Comparison of ENCODE assay signal across 24 cellular contexts in the genomic region with DNA sequence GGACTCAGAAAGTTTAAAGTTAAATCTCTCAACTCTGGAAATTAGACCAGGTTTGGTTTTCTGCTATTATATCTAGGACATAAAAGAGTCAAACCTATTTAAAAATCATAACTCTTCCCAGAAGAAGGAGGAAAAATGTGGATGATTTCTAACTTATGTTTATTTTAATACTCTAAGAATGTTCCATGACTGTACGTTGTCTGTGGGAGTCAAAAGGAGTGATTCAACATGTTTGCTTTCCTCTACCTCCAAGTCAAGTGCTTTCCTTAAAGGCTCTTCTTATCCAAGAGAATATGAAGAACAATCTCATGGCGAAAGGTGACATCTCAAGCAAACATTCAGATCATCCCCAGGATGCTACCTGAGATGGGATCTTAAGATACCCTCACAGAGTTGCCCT. TPM values are rescaled to one million over a fixed set of nuclear protein-coding genes. Genes with fewer than 3 reads are reported as not detected.
DNase-seq lines count a peak whose midpoint lies in the region; ATAC-seq and TF ChIP-seq lines count a peak whose summit lies in the region.
"Had no signal": no experiment of that assay in that cellular context is flagged by ENCODE, and none has a peak within 500 bp of the region (broad histone marks: within the 10 kb centered on the region; RNA-seq: fewer than 3 reads in every experiment).

No MANE protein-coding gene starts in this region.

- POLR2A ChIA-PET in PC-3 (lab: Charles Lee; ENCODE audit: unreplicated experiment): no interaction called here

- H3K4me1 ChIP-seq in tibial artery (no peaks in the 10 kb centered on the region), PC-3 (ENCODE audit: insufficient read depth, low read length) (no peaks in the 10 kb centered on the region)
- H3K4me1 ChIP-seq: SJCRH30 had no signal

- BruUV-seq in PC-3 (replicated peaks; lab: Mats Ljungman, UMichigan): no TSS peak

- no peaks in the 10 kb centered on the region for H3K9me2 ChIP-seq in PC-3 (replicated peaks; ENCODE audit: low read length)

- DNase-seq in amniotic epithelial cell (ENCODE audit: low read depth) (peak; percentile 78), fibroblast of mammary gland (ENCODE audit: low read depth) (peak; percentile 1), kidney tubule cell (ENCODE audit: low spot score) (peak; percentile 8), tibial artery (no peak), AML-193 (lab: John Stamatoyannopoulos, UW) (no peak), PC-3 (no peak)
- DNase-seq in stimulated activated naive CD8-positive, alpha-beta T cell treated with anti-CD3 and anti-CD28 coated beads, Interleukin-15, Interleukin-2, amounts not matched to agents 100 U/mL and 50 U/mL, for 24 hours: no peak
- DNase-seq: DMS153, DND-41, GM23248, H9, HFFc6, NCI-H1092, NCI-H1417 treated with DMSO at 0.1 percent for 48 hours, NCI-H1930, NCI-H2107, NCI-H446, NCI-H524 treated with DMSO at 0.1 percent for 48 hours, NCI-H774, SJCRH30 had no signal

- intact Hi-C loops in tibial artery (cut with DNase I; ENCODE audit: low total_unique reads): no loop called here
- intact Hi-C loops in PC-3 (cut with micrococcal nuclease): no loop called here

- ATAC-seq in HG03095 (IDR thresholded peaks at IDR 0.05; ENCODE audit: unreplicated experiment) (no peak), PC-3 (no peak)
- ATAC-seq in stimulated activated naive CD8-positive, alpha-beta T cell treated with anti-CD3 and anti-CD28 coated beads, Interleukin-15, Interleukin-2, amounts not matched to agents 100 U/mL and 50 U/mL, for 24 hours: no peak
- ATAC-seq: SK-N-SH treated with all-trans-retinoic acid at 6 μM for 48 hours had no signal

- H3K9me3 ChIP-seq in tibial artery: no peaks in the 10 kb centered on the region
- H3K9me3 ChIP-seq in PC-3 (ENCODE audit: low read length): no peaks in the 10 kb centered on the region
- H3K9me3 ChIP-seq: SJCRH30 had no signal

- no peaks in the 10 kb centered on the region for H3K27me3 ChIP-seq in tibial artery
- H3K27me3 ChIP-seq in PC-3 (ENCODE audit: low read length): peaks cover 10% of the 10 kb centered on the region
- H3K27me3 ChIP-seq: SJCRH30 had no signal

- H3K36me3 ChIP-seq in tibial artery (no peaks in the 10 kb centered on the region), PC-3 (ENCODE audit: low read depth, low read length) (no peaks in the 10 kb centered on the region)
- H3K36me3 ChIP-seq: SJCRH30 had no signal

- H3K9ac ChIP-seq in PC-3 (ENCODE audit: low read length): no peak overlapping the region
- H3K9ac ChIP-seq: GM23248 had no signal

- CTCF ChIA-PET in PC-3 (lab: Charles Lee): no interaction called here

- no peak overlapping the region for H3K4me3 ChIP-seq in fibroblast of mammary gland (ENCODE audit: control insufficient read depth, low read depth, low read length)
- H3K4me3 ChIP-seq in tibial artery: no peak overlapping the region
- H3K4me3 ChIP-seq in PC-3 (ENCODE audit: low read length): no peak overlapping the region
- H3K4me3 ChIP-seq: GM23248, SJCRH30 had no signal

- H3K27ac ChIP-seq in tibial artery (peak overlapping the region; percentile 39 to 47), PC-3 (ENCODE audit: low read length) (no peak overlapping the region)
- H3K27ac ChIP-seq: GM23248, HL-60, SJCRH30 had no signal

- H3K79me2 ChIP-seq in PC-3 (ENCODE audit: low read length): no peaks in the 10 kb centered on the region

- no peak overlapping the region for H3K4me2 ChIP-seq in PC-3 (ENCODE audit: low read length)

- no peak overlapping the region for H2AFZ ChIP-seq in PC-3 (ENCODE audit: low read length)
- H2AFZ ChIP-seq: GM23248 had no signal

- TF ChIP-seq CTCF in fibroblast of mammary gland (conservative IDR thresholded peaks at IDR 0.05; ENCODE audit: control insufficient read depth, insufficient read depth, low read depth, low read length) (no peak), tibial artery (IDR thresholded peaks at IDR 0.05) (no peak), PC-3 (conservative IDR thresholded peaks at IDR 0.05; ENCODE audit: low read depth, low read length) (no peak)

- H3F3A ChIP-seq in PC-3 (ENCODE audit: low read length, unreplicated experiment): no peaks in the 10 kb centered on the region

- H4K20me1 ChIP-seq in PC-3 (ENCODE audit: low read length): no peaks in the 10 kb centered on the region

RNA-seq across cellular contexts. Expression of a gene that starts 21.6 kb away (rescaled TPM):
- not detected in 2 replicates for total RNA-seq in PC-3 (2014; rRNA removed)
- total RNA-seq: A673, GM23248, H9, HFFc6, SJCRH30 had no signal

RNA-seq across cellular contexts. Expression of a gene that starts 28.1 kb away (rescaled TPM):
- total RNA-seq in PC-3 (2014; rRNA removed): not detected in 2 replicates
- total RNA-seq: A673, GM23248, H9, HFFc6, SJCRH30 had no signal

RNA-seq across cellular contexts. Expression of a gene that starts 32.2 kb away (rescaled TPM):
- not detected in 2 replicates for total RNA-seq in PC-3 (2014; rRNA removed)
- total RNA-seq: A673, GM23248, H9, SJCRH30 had no signal

RNA-seq across cellular contexts. Expression of a gene that starts 39.2 kb away (rescaled TPM):
- not detected in 2 replicates for total RNA-seq in PC-3 (2014; rRNA removed)
- total RNA-seq: A673, GM23248, H9, HFFc6, SJCRH30 had no signal

RNA-seq across cellular contexts. Expression of a gene that starts 57.4 kb away (rescaled TPM):
- 6.1 and 6.9 TPM in 2 replicates for total RNA-seq in PC-3 (2014; rRNA removed)

Comparison
In these comparisons a context has a peak if more than half of its experiments do, and no peak if none do; other contexts are left out.
1. DNase-seq: peak in amniotic epithelial cell (single experiment), fibroblast of mammary gland (single experiment) and kidney tubule cell (single experiment); none in tibial artery (0 of 2), AML-193 (0 of 2), PC-3 (single experiment) and stimulated activated naive CD8-positive, alpha-beta T cell treated with anti-CD3 and anti-CD28 coated beads, Interleukin-15, Interleukin-2, amounts not matched to agents 100 U/mL and 50 U/mL, for 24 hours (single experiment).